Comparison of ENCODE assay signal across 8 cellular contexts in genomic region chr19:53333466-53334449, GRCh38. TPM values are rescaled to one million over a fixed set of nuclear protein-coding genes. Genes with fewer than 3 reads are reported as not detected.
A peak's percentile ranks its signal among the peaks of the same experiment; 100 is the strongest.
DNase-seq lines count a peak whose midpoint lies in the region; ATAC-seq and TF ChIP-seq lines count a peak whose summit lies in the region.

ZNF845 (plus strand) TSS chr19:53333749; CDS start chr19:53341308, 7,559 bp downstream.

- peak within 1 kb of the TSS; percentile 70 for H3K4me3 ChIP-seq in BJ (ENCODE audit: low read depth, low read length)
- H3K4me3 ChIP-seq in liver (ENCODE audit: low read depth in 1 of 3, low read length in 3 of 3), result peak within 1 kb of the TSS; percentile 67 to 97 (median 94)

- peaks cover 0 to 9% (median 3%) of the 10 kb centered on the region in 4 donors for H3K4me1 ChIP-seq in liver (ENCODE audit: control insufficient read depth in 4 of 4, insufficient read depth in 4 of 4, low read length in 3 of 4)

- H3K27me3 ChIP-seq in BJ (ENCODE audit: control insufficient read depth, insufficient read depth, low read length) (no peaks in the 10 kb centered on the region), liver (ENCODE audit: control insufficient read depth in 4 of 4, insufficient read depth in 4 of 4, low read length in 3 of 4) (no peaks in the 10 kb centered on the region)

- H3K36me3 Mint-ChIP-seq in activated CD4-positive, alpha-beta T cell treated with anti-CD3 and anti-CD28 coated beads, Interleukin-2, amount 10 ng/mL, durations not matched to agents 7 days and 5 days (ENCODE audit: low read depth), result peaks cover 52% of the 10 kb centered on the region

- no peaks in the 10 kb centered on the region for H3K36me3 ChIP-seq in BJ (ENCODE audit: control insufficient read depth, insufficient read depth, low read length)
- H3K36me3 ChIP-seq in liver (ENCODE audit: control insufficient read depth in 4 of 4, insufficient read depth in 3 of 4, low read depth in 1 of 4, low read length in 3 of 4), result peaks cover 0 to 7% (median 0%) of the 10 kb centered on the region in 4 donors

- H3K9me3 Mint-ChIP-seq in activated CD4-positive, alpha-beta T cell treated with anti-CD3 and anti-CD28 coated beads, Interleukin-2, amount 10 ng/mL, durations not matched to agents 7 days and 5 days, result peaks cover 28% of the 10 kb centered on the region

- peak in 1 of 2 donors; percentile 7 for TF ChIP-seq RAD21 in liver (IDR thresholded peaks at IDR 0.05)

- CTCF ChIA-PET in BJ (lab: Yijun Ruan, JAX), result interaction anchor here (0.6 kb wide), 1 partner anchor 138 kb away, joined by 3 read pairs; no protein-coding TSS in a partner anchor
- CTCF ChIA-PET in activated CD4-positive, alpha-beta T cell treated with anti-CD3 and anti-CD28 coated beads, Interleukin-2, amount 10 ng/mL, durations not matched to agents 7 days and 5 days (lab: Charles Lee), result interaction anchor here (0.6 kb wide), 1 partner anchor 393 kb away, joined by 5 read pairs; no protein-coding TSS in a partner anchor

- H3K4me1 Mint-ChIP-seq in activated CD4-positive, alpha-beta T cell treated with anti-CD3 and anti-CD28 coated beads, Interleukin-2, amount 10 ng/mL, durations not matched to agents 7 days and 5 days, result peaks cover 27% of the 10 kb centered on the region

- H3K4me3 Mint-ChIP-seq in activated CD4-positive, alpha-beta T cell treated with anti-CD3 and anti-CD28 coated beads, Interleukin-2, amount 10 ng/mL, durations not matched to agents 7 days and 5 days, result peak within 1 kb of the TSS; percentile 88

- H3K27ac ChIP-seq in liver (ENCODE audit: low read depth in 1 of 2, low read length in 2 of 2), result peak within 1 kb of the TSS in 1 of 2 donors; percentile 12

- H3K27me3 Mint-ChIP-seq in activated CD4-positive, alpha-beta T cell treated with anti-CD3 and anti-CD28 coated beads, Interleukin-2, amount 10 ng/mL, durations not matched to agents 7 days and 5 days, result no peaks in the 10 kb centered on the region

- under 1% methylated on average over 61 of the region's 61 CpGs for WGBS in liver

- TF ChIP-seq CTCF in BJ (IDR thresholded peaks at IDR 0.05; ENCODE audit: insufficient read depth, low read depth, low read length), result no peak
- TF ChIP-seq CTCF in liver (IDR thresholded peaks at IDR 0.05; ENCODE audit: low read depth, low read length, missing input control), result no peak

- POLR2A ChIA-PET in BJ (lab: Charles Lee), result no interaction called here
- POLR2A ChIA-PET in activated CD4-positive, alpha-beta T cell treated with anti-CD3 and anti-CD28 coated beads, Interleukin-2, amount 10 ng/mL, durations not matched to agents 7 days and 5 days (lab: Charles Lee), result interaction anchor here (0.5 kb wide), 1 partner anchor 136 kb away, joined by 3 read pairs; no protein-coding TSS in a partner anchor

- peaks cover 3 to 14% (median 10%) of the 10 kb centered on the region in 4 donors for H3K9me3 ChIP-seq in liver (ENCODE audit: control insufficient read depth in 4 of 4, low read length in 3 of 4)

- peak within 1 kb of the TSS in 1 of 2 donors; percentile 85 for H3K9ac ChIP-seq in liver (ENCODE audit: low read depth in 1 of 2, low read length in 2 of 2)

- ATAC-seq in HG03442 (IDR thresholded peaks at IDR 0.05; ENCODE audit: unreplicated experiment), result peak; percentile 94

- peak; percentile 44 for DNase-seq in BJ (ENCODE audit: low read depth)
- peak; percentile 65 for DNase-seq in GM19238 (ENCODE audit: insufficient read length, low spot score)
- DNase-seq in NCI-H524 (lab: John Stamatoyannopoulos, UW), result peak; percentile 79 to 88
- DNase-seq in activated CD4-positive, alpha-beta T cell treated with anti-CD3 and anti-CD28 coated beads, Interleukin-2, amount 10 ng/mL, durations not matched to agents 7 days and 5 days, result peak; percentile 95
- peak; percentile 94 for DNase-seq in dermis blood vessel endothelial cell
- DNase-seq in stimulated activated CD4-positive, alpha-beta T cell treated with anti-CD3 and anti-CD28 coated beads, Interleukin-4, amount 100 ng/mL, for 1 hour, result peak; percentile 95

- H3K27ac Mint-ChIP-seq in activated CD4-positive, alpha-beta T cell treated with anti-CD3 and anti-CD28 coated beads, Interleukin-2, amount 10 ng/mL, durations not matched to agents 7 days and 5 days, result peak within 1 kb of the TSS; percentile 92

TF ChIP-seq in liver, 16 proteins besides CTCF, POLR2A, EP300 and RAD21:
- TF ChIP-seq, protein P1, sequence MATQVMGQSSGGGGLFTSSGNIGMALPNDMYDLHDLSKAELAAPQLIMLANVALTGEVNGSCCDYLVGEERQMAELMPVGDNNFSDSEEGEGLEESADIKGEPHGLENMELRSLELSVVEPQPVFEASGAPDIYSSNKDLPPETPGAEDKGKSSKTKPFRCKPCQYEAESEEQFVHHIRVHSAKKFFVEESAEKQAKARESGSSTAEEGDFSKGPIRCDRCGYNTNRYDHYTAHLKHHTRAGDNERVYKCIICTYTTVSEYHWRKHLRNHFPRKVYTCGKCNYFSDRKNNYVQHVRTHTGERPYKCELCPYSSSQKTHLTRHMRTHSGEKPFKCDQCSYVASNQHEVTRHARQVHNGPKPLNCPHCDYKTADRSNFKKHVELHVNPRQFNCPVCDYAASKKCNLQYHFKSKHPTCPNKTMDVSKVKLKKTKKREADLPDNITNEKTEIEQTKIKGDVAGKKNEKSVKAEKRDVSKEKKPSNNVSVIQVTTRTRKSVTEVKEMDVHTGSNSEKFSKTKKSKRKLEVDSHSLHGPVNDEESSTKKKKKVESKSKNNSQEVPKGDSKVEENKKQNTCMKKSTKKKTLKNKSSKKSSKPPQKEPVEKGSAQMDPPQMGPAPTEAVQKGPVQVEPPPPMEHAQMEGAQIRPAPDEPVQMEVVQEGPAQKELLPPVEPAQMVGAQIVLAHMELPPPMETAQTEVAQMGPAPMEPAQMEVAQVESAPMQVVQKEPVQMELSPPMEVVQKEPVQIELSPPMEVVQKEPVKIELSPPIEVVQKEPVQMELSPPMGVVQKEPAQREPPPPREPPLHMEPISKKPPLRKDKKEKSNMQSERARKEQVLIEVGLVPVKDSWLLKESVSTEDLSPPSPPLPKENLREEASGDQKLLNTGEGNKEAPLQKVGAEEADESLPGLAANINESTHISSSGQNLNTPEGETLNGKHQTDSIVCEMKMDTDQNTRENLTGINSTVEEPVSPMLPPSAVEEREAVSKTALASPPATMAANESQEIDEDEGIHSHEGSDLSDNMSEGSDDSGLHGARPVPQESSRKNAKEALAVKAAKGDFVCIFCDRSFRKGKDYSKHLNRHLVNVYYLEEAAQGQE (IDR thresholded peaks at IDR 0.05), result peak; percentile 4
- TF ChIP-seq FOXA1 (IDR thresholded peaks at IDR 0.05) (no peak), HNF4A (conservative IDR thresholded peaks at IDR 0.05) (no peak), JUND (IDR thresholded peaks at IDR 0.05) (no peak), ATF3 (IDR thresholded peaks at IDR 0.05) (no peak), TAF1 (conservative IDR thresholded peaks at IDR 0.05) (no peak), SP1 (IDR thresholded peaks at IDR 0.05) (peak; percentile 61), GABPA (IDR thresholded peaks at IDR 0.05 in 1 of 2, conservative IDR thresholded peaks at IDR 0.05 in 1 of 2) (peak in 1 of 2 donors; percentile 80), YY1 (IDR thresholded peaks at IDR 0.05) (peak; percentile 21), MAX (IDR thresholded peaks at IDR 0.05) (no peak), RXRA (IDR thresholded peaks at IDR 0.05) (peak in 1 of 2 donors; percentile 11)
- TF ChIP-seq, protein P2, sequence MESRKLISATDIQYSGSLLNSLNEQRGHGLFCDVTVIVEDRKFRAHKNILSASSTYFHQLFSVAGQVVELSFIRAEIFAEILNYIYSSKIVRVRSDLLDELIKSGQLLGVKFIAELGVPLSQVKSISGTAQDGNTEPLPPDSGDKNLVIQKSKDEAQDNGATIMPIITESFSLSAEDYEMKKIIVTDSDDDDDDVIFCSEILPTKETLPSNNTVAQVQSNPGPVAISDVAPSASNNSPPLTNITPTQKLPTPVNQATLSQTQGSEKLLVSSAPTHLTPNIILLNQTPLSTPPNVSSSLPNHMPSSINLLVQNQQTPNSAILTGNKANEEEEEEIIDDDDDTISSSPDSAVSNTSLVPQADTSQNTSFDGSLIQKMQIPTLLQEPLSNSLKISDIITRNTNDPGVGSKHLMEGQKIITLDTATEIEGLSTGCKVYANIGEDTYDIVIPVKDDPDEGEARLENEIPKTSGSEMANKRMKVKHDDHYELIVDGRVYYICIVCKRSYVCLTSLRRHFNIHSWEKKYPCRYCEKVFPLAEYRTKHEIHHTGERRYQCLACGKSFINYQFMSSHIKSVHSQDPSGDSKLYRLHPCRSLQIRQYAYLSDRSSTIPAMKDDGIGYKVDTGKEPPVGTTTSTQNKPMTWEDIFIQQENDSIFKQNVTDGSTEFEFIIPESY (IDR thresholded peaks at IDR 0.05), result no peak
TF ChIP-seq in liver: peak in this region for 5.

RNA-seq across cellular contexts. Expression of gene ZNF845, which starts in this region (rescaled TPM):
- polyA plus RNA-seq in BJ (2011; rRNA removed), result 1.5 and 3.2 TPM in 2 replicates
- 3.3 TPM in 2 replicates for polyA minus RNA-seq in BJ (2011; rRNA and poly(A)+ RNA removed)
- 10 to 100 TPM in 1 of 2 experiments, 1 to 10 TPM in 1; 9.9 to 10.5 TPM for total RNA-seq in activated CD4-positive, alpha-beta T cell treated with anti-CD3 and anti-CD28 coated beads, Interleukin-2, amount 10 ng/mL, durations not matched to agents 7 days and 5 days
- total RNA-seq in dermis blood vessel endothelial cell, result 12.5 and 12.6 TPM in 2 replicates
- total RNA-seq in liver, result 1 to 10 TPM; 2.3 to 5.8 TPM
- polyA plus RNA-seq in liver, result under 1 TPM; 0.68 to 0.74 TPM

Comparison
In these comparisons a context has a peak if more than half of its experiments do, and no peak if none do; other contexts are left out.
1. DNase-seq: peak in every context shown above with its lines; median percentile 95 in activated CD4-positive, alpha-beta T cell treated with anti-CD3 and anti-CD28 coated beads, Interleukin-2, amount 10 ng/mL, durations not matched to agents 7 days and 5 days; 95 in stimulated activated CD4-positive, alpha-beta T cell treated with anti-CD3 and anti-CD28 coated beads, Interleukin-4, amount 100 ng/mL, for 1 hour; 94 in dermis blood vessel endothelial cell; 84 in NCI-H524; 65 in GM19238; 44 in BJ.